28 cellular contexts compared by ENCODE assay signal in genomic region chr11:78967811-78968210, GRCh38.
"Had no signal": no experiment of that assay in that cellular context is flagged by ENCODE, and none has a peak within 500 bp of the region (broad histone marks: within the 10 kb centered on the region; RNA-seq: fewer than 3 reads in every experiment).

No MANE protein-coding gene starts in this region.

- H3K27me3 Mint-ChIP-seq: type B pancreatic cell had no signal

- H3K4me1 ChIP-seq: stomach, testis, thyroid gland, tibial artery, tibial nerve, transverse colon, upper lobe of left lung, upper lobe of right lung, uterus, vagina had no signal

- DNase-seq: stimulated activated CD4-positive, alpha-beta T cell treated with anti-CD3 and anti-CD28 coated beads, Interleukin-2, amount 100 ng/mL, for 48 hours; stimulated activated CD4-positive, alpha-beta T cell treated with anti-CD3 and anti-CD28 coated beads, Interleukin-4, amount 100 ng/mL, for 1 hour; stimulated activated CD4-positive, alpha-beta T cell treated with anti-CD3 and anti-CD28 coated beads, Interleukin-4, amount 100 ng/mL, for 24 hours; stimulated activated CD4-positive, alpha-beta T cell treated with anti-CD3 and anti-CD28 coated beads, Interleukin-4, amount 100 ng/mL, for 4 hours; stimulated activated CD8-positive, alpha-beta memory T cell treated with anti-CD3 and anti-CD28 coated beads, Interleukin-4, amount 100 ng/mL, for 48 hours; stimulated activated naive B cell treated with anti-CD40 and anti-IgM and Interleukin-4, amounts not matched to agents 10 μg/mL and 1 μg/mL and 100 μg/mL, for 72 hours; stimulated activated naive CD4-positive, alpha-beta T cell; stimulated activated naive CD4-positive, alpha-beta T cell treated with Interleukin-2 at 50 U/mL for 16 hours; stimulated activated naive CD8-positive, alpha-beta T cell treated with anti-CD3 and anti-CD28 coated beads, Interleukin-15, amount 100 ng/mL, for 72 hours; stimulated activated naive CD8-positive, alpha-beta T cell treated with anti-CD3 and anti-CD28 coated beads, Interleukin-15, Interleukin-2, amounts not matched to agents 100 U/mL and 50 U/mL, for 24 hours; stomach; substantia nigra; testis; thyroid gland; tibial artery; transverse colon; upper lobe of left lung; upper lobe of right lung; uterus had no signal

- H3K9me3 ChIP-seq: stomach, suprapubic skin, testis, thoracic aorta, thyroid gland, tibial artery, tibial nerve, transverse colon, upper lobe of left lung, upper lobe of right lung, uterus, vagina had no signal

- H3K4me1 Mint-ChIP-seq: stimulated activated effector memory CD8-positive, alpha-beta T cell treated with anti-CD3 and anti-CD28 coated beads, Interleukin-12 subunit alpha, Interleukin-12 subunit beta, amount 100 ng/mL, for 72 hours; stimulated activated memory B cell treated with anti-CD40 and anti-IgM and Interleukin-4, amounts not matched to agents 10 μg/mL and 1 μg/mL and 100 μg/mL, for 72 hours; stimulated activated naive B cell treated with anti-CD40 and anti-IgM and Interleukin-4, amounts not matched to agents 10 μg/mL and 1 μg/mL and 100 μg/mL, for 72 hours; stimulated activated naive CD8-positive, alpha-beta T cell treated with anti-CD3 and anti-CD28 coated beads, Interleukin-15, amount 100 ng/mL, for 72 hours had no signal

- H3K9me3 Mint-ChIP-seq: stimulated activated effector memory CD8-positive, alpha-beta T cell treated with anti-CD3 and anti-CD28 coated beads, Interleukin-12 subunit alpha, Interleukin-12 subunit beta, amount 100 ng/mL, for 72 hours; stimulated activated memory B cell treated with anti-CD40 and anti-IgM and Interleukin-4, amounts not matched to agents 10 μg/mL and 1 μg/mL and 100 μg/mL, for 72 hours; stimulated activated naive B cell treated with anti-CD40 and anti-IgM and Interleukin-4, amounts not matched to agents 10 μg/mL and 1 μg/mL and 100 μg/mL, for 72 hours; stimulated activated naive CD8-positive, alpha-beta T cell treated with anti-CD3 and anti-CD28 coated beads, Interleukin-15, amount 100 ng/mL, for 72 hours; stimulated activated naive CD8-positive, alpha-beta T cell treated with anti-CD3 and anti-CD28 coated beads, Interleukin-15, Interleukin-2, amounts not matched to agents 100 ng/mL and 50 ng/mL, for 24 hours; type B pancreatic cell had no signal

- H3K27me3 ChIP-seq: suprapubic skin, testis, thyroid gland, tibial artery, upper lobe of left lung, upper lobe of right lung, uterus, vagina had no signal

- H3K27ac Mint-ChIP-seq: stimulated activated effector memory CD8-positive, alpha-beta T cell treated with anti-CD3 and anti-CD28 coated beads, Interleukin-12 subunit alpha, Interleukin-12 subunit beta, amount 100 ng/mL, for 72 hours; stimulated activated memory B cell treated with anti-CD40 and anti-IgM and Interleukin-4, amounts not matched to agents 10 μg/mL and 1 μg/mL and 100 μg/mL, for 72 hours; stimulated activated naive B cell treated with anti-CD40 and anti-IgM and Interleukin-4, amounts not matched to agents 10 μg/mL and 1 μg/mL and 100 μg/mL, for 72 hours; stimulated activated naive CD8-positive, alpha-beta T cell treated with anti-CD3 and anti-CD28 coated beads, Interleukin-15, amount 100 ng/mL, for 72 hours; stimulated activated naive CD8-positive, alpha-beta T cell treated with anti-CD3 and anti-CD28 coated beads, Interleukin-15, Interleukin-2, amounts not matched to agents 100 ng/mL and 50 ng/mL, for 24 hours; type B pancreatic cell had no signal

- H3K36me3 Mint-ChIP-seq: stimulated activated effector memory CD8-positive, alpha-beta T cell treated with anti-CD3 and anti-CD28 coated beads, Interleukin-12 subunit alpha, Interleukin-12 subunit beta, amount 100 ng/mL, for 72 hours; stimulated activated memory B cell treated with anti-CD40 and anti-IgM and Interleukin-4, amounts not matched to agents 10 μg/mL and 1 μg/mL and 100 μg/mL, for 72 hours; stimulated activated naive B cell treated with anti-CD40 and anti-IgM and Interleukin-4, amounts not matched to agents 10 μg/mL and 1 μg/mL and 100 μg/mL, for 72 hours; type B pancreatic cell had no signal

- H3K27ac ChIP-seq: stomach, suprapubic skin, testis, thoracic aorta, thyroid gland, tibial artery, tibial nerve, transverse colon, upper lobe of left lung, upper lobe of right lung, uterus, vagina had no signal

- FAIRE-seq: urothelium cell line had no signal

- H3K4me3 ChIP-seq: stomach, suprapubic skin, testis, thoracic aorta, thyroid gland, tibial artery, tibial nerve, transverse colon, upper lobe of left lung, upper lobe of right lung, uterus, vagina had no signal

- H3K4me3 Mint-ChIP-seq: stimulated activated effector memory CD8-positive, alpha-beta T cell treated with anti-CD3 and anti-CD28 coated beads, Interleukin-12 subunit alpha, Interleukin-12 subunit beta, amount 100 ng/mL, for 72 hours; stimulated activated memory B cell treated with anti-CD40 and anti-IgM and Interleukin-4, amounts not matched to agents 10 μg/mL and 1 μg/mL and 100 μg/mL, for 72 hours; stimulated activated naive B cell treated with anti-CD40 and anti-IgM and Interleukin-4, amounts not matched to agents 10 μg/mL and 1 μg/mL and 100 μg/mL, for 72 hours; stimulated activated naive CD8-positive, alpha-beta T cell treated with anti-CD3 and anti-CD28 coated beads, Interleukin-15, amount 100 ng/mL, for 72 hours; stimulated activated naive CD8-positive, alpha-beta T cell treated with anti-CD3 and anti-CD28 coated beads, Interleukin-15, Interleukin-2, amounts not matched to agents 100 ng/mL and 50 ng/mL, for 24 hours; type B pancreatic cell had no signal

- H3K36me3 ChIP-seq: stomach, suprapubic skin, thoracic aorta, thyroid gland, tibial artery, tibial nerve, transverse colon, upper lobe of left lung, upper lobe of right lung, uterus, vagina had no signal
